ENCODE assay signal across 14 cellular contexts in the genomic region with DNA sequence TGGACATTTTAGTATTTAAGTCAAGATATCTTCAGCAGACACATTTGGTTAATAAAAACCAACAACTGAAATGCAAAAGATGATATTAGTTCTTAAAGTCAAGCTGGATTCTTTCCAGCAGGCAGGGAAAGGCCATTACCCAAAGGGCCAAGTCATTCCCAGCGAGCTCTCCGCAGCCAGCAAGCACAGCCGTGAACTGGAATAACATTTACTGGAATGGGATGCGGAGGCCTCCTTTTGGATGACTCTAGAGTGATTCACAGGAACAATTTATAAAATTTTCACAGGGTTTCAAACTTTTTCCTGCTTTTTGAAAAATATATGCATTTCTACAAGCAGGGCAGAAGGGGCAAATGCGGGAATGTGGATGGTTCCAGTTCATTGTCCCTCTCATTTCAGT.
DNase-seq lines count a peak whose midpoint lies in the region; ATAC-seq, FAIRE-seq and TF ChIP-seq lines count a peak whose summit lies in the region.
"Had no signal": no experiment of that assay in that cellular context is flagged by ENCODE, and none has a peak within 500 bp of the region (broad histone marks: within the 10 kb centered on the region; RNA-seq: fewer than 3 reads in every experiment).

No MANE protein-coding gene starts in this region.

- peak overlapping the region; percentile 93 for H3K27ac Mint-ChIP-seq in HFFc6
- H3K27ac Mint-ChIP-seq in T-helper 2 cell treated with Interferon-gamma antibody and Interleukin-4, amounts not matched to agents 5 μg/mL and 100 μg/mL, for 36 hours = no peak overlapping the region
- H3K27ac Mint-ChIP-seq in activated T-cell treated with anti-CD3 and anti-CD28 coated beads, Interleukin-2, amount 50 U/mL, for 72 hours = no peak overlapping the region
- H3K27ac Mint-ChIP-seq: activated naive CD8-positive, alpha-beta T cell had no signal

- 68% methylated on average over 5 of the region's 5 CpGs for WGBS in right cardiac atrium

- no peaks in the 10 kb centered on the region for H3K9me3 ChIP-seq in ascending aorta
- H3K9me3 ChIP-seq in right cardiac atrium (ENCODE audit: control insufficient read depth, low read length) = peaks cover 3% of the 10 kb centered on the region
- H3K9me3 ChIP-seq: upper lobe of left lung had no signal

- intact Hi-C loops in ascending aorta (cut with DNase I) = no loop called here
- intact Hi-C loops in right cardiac atrium (cut with DNase I) = no loop called here

- H3K27ac ChIP-seq in ascending aorta = peak overlapping the region; percentile 34 to 54
- no peak overlapping the region for H3K27ac ChIP-seq in right cardiac atrium (ENCODE audit: low read length)
- H3K27ac ChIP-seq: upper lobe of left lung had no signal

- H3K36me3 ChIP-seq in ascending aorta = no peaks in the 10 kb centered on the region
- H3K36me3 ChIP-seq: upper lobe of left lung had no signal

- peak overlapping the region; percentile 85; the same call in 1 of the 2 replicates for H3K4me3 Mint-ChIP-seq in HFFc6
- H3K4me3 Mint-ChIP-seq in T-helper 2 cell treated with Interferon-gamma antibody and Interleukin-4, amounts not matched to agents 5 μg/mL and 100 μg/mL, for 36 hours = no peak overlapping the region
- no peak overlapping the region for H3K4me3 Mint-ChIP-seq in activated T-cell treated with anti-CD3 and anti-CD28 coated beads, Interleukin-2, amount 50 U/mL, for 72 hours
- H3K4me3 Mint-ChIP-seq: activated naive CD8-positive, alpha-beta T cell had no signal

- no peak for FAIRE-seq in frontal cortex (lab: Jason Lieb, UNC)

- DNase-seq in HFFc6 = peak; percentile 83
- DNase-seq in ascending aorta (ENCODE audit: low spot score in 2 of 2) = peak in 1 of 2 donors; percentile 73
- DNase-seq in right cardiac atrium = peak; percentile 54 to 73 (median 66)
- DNase-seq in stromal cell of bone marrow (ENCODE audit: low read depth) = peak; percentile 92
- DNase-seq in T-helper 2 cell treated with Interferon-gamma antibody and Interleukin-4, amounts not matched to agents 5 μg/mL and 100 μg/mL, for 36 hours (ENCODE audit: low spot score) = no peak
- no peak for DNase-seq in activated T-cell treated with anti-CD3 and anti-CD28 coated beads, Interleukin-2, amount 50 U/mL, for 72 hours
- no peak for DNase-seq in frontal cortex (ENCODE audit: low spot score in 2 of 2)
- DNase-seq: activated CD4-positive, CD25-positive, alpha-beta regulatory T cell; GOT3; NCI-H1092; upper lobe of left lung had no signal

- peak overlapping the region in 1 of 2 donors; percentile 14 for H3K4me3 ChIP-seq in ascending aorta
- no peak overlapping the region for H3K4me3 ChIP-seq in right cardiac atrium (ENCODE audit: low read length)
- H3K4me3 ChIP-seq: upper lobe of left lung had no signal

- peaks cover 72% of the 10 kb centered on the region for H3K4me1 Mint-ChIP-seq in HFFc6 (ENCODE audit: low read depth)
- no peaks in the 10 kb centered on the region for H3K4me1 Mint-ChIP-seq in T-helper 2 cell treated with Interferon-gamma antibody and Interleukin-4, amounts not matched to agents 5 μg/mL and 100 μg/mL, for 36 hours (ENCODE audit: low read depth)
- H3K4me1 Mint-ChIP-seq in activated T-cell treated with anti-CD3 and anti-CD28 coated beads, Interleukin-2, amount 50 U/mL, for 72 hours (ENCODE audit: low read depth) = no peaks in the 10 kb centered on the region

- ATAC-seq in right cardiac atrium = peak; percentile 68 to 72
- no peak for ATAC-seq in activated T-cell treated with anti-CD3 and anti-CD28 coated beads, Interleukin-2, amount 50 U/mL, for 72 hours (replicated peaks in 1 of 2)
- no peak for ATAC-seq in GM18867 (IDR thresholded peaks at IDR 0.05; ENCODE audit: unreplicated experiment)
- ATAC-seq: esophagus mucosa had no signal

- no peak for TF ChIP-seq CTCF in HFFc6 (IDR thresholded peaks at IDR 0.05)
- no peak for TF ChIP-seq CTCF in ascending aorta (IDR thresholded peaks at IDR 0.05)

- peaks cover 4% of the 10 kb centered on the region; the same call in 1 of the 2 replicates for H3K27me3 Mint-ChIP-seq in HFFc6 (ENCODE audit: insufficient read depth)
- no peaks in the 10 kb centered on the region for H3K27me3 Mint-ChIP-seq in T-helper 2 cell treated with Interferon-gamma antibody and Interleukin-4, amounts not matched to agents 5 μg/mL and 100 μg/mL, for 36 hours (ENCODE audit: low read depth)
- no peaks in the 10 kb centered on the region for H3K27me3 Mint-ChIP-seq in activated T-cell treated with anti-CD3 and anti-CD28 coated beads, Interleukin-2, amount 50 U/mL, for 72 hours (ENCODE audit: low read depth)

- H3K27me3 ChIP-seq in ascending aorta = no peaks in the 10 kb centered on the region
- H3K27me3 ChIP-seq in right cardiac atrium (ENCODE audit: control insufficient read depth, insufficient read depth) = no peaks in the 10 kb centered on the region
- H3K27me3 ChIP-seq: upper lobe of left lung had no signal

- H3K9me3 Mint-ChIP-seq in HFFc6 = no peaks in the 10 kb centered on the region
- no peaks in the 10 kb centered on the region for H3K9me3 Mint-ChIP-seq in T-helper 2 cell treated with Interferon-gamma antibody and Interleukin-4, amounts not matched to agents 5 μg/mL and 100 μg/mL, for 36 hours
- H3K9me3 Mint-ChIP-seq in activated T-cell treated with anti-CD3 and anti-CD28 coated beads, Interleukin-2, amount 50 U/mL, for 72 hours = peaks cover 0 to 2% of the 10 kb centered on the region in 2 donors

- no peaks in the 10 kb centered on the region for H3K36me3 Mint-ChIP-seq in HFFc6 (ENCODE audit: low read depth)
- no peaks in the 10 kb centered on the region for H3K36me3 Mint-ChIP-seq in T-helper 2 cell treated with Interferon-gamma antibody and Interleukin-4, amounts not matched to agents 5 μg/mL and 100 μg/mL, for 36 hours (ENCODE audit: low read depth)
- H3K36me3 Mint-ChIP-seq in activated T-cell treated with anti-CD3 and anti-CD28 coated beads, Interleukin-2, amount 50 U/mL, for 72 hours (ENCODE audit: insufficient read depth in 2 of 2) = no peaks in the 10 kb centered on the region
- H3K36me3 Mint-ChIP-seq: activated naive CD8-positive, alpha-beta T cell had no signal

- H3K4me1 ChIP-seq in ascending aorta = peaks cover 0 to 4% of the 10 kb centered on the region in 2 donors
- peaks cover 3% of the 10 kb centered on the region for H3K4me1 ChIP-seq in right cardiac atrium (ENCODE audit: control insufficient read depth, insufficient read depth, low read length)

Comparison
In these comparisons a context has a peak if more than half of its experiments do, and no peak if none do; other contexts are left out.
1. DNase-seq: peak in HFFc6 (single experiment), right cardiac atrium (3 of 3) and stromal cell of bone marrow (single experiment); none in T-helper 2 cell treated with Interferon-gamma antibody and Interleukin-4, amounts not matched to agents 5 μg/mL and 100 μg/mL, for 36 hours (single experiment), activated T-cell treated with anti-CD3 and anti-CD28 coated beads, Interleukin-2, amount 50 U/mL, for 72 hours (0 of 2) and frontal cortex (0 of 2).
2. ATAC-seq: peak in right cardiac atrium (2 of 2); none in activated T-cell treated with anti-CD3 and anti-CD28 coated beads, Interleukin-2, amount 50 U/mL, for 72 hours (0 of 2) and GM18867 (single experiment).